Comparison of ENCODE assay signal across 9 cellular contexts in genomic region chr17:64133546-64134215, GRCh38. TPM values are rescaled to one million over a fixed set of nuclear protein-coding genes. Genes with fewer than 3 reads are reported as not detected.
DNase-seq lines count a peak whose midpoint lies in the region; ATAC-seq and TF ChIP-seq lines count a peak whose summit lies in the region.
"Had no signal": no experiment of that assay in that cellular context is flagged by ENCODE, and none has a peak within 500 bp of the region (broad histone marks: within the 10 kb centered on the region; RNA-seq: fewer than 3 reads in every experiment).

No MANE protein-coding gene starts in this region.

- H4K20me1 ChIP-seq in PC-9 (ENCODE audit: insufficient read depth): 0 out of 2 replicates have a peak, but pooled peaks cover 4% of the 10 kb centered on the region

- no peaks in the 10 kb centered on the region for H3K36me3 Mint-ChIP-seq in naive B cell

- POLR2A ChIA-PET in PC-9 (lab: Charles Lee; ENCODE audit: unreplicated experiment): interaction anchor here (0.6 kb wide), 1 partner anchor 99 kb away, joined by 3 read pairs; no protein-coding TSS in a partner anchor

- no peaks in the 10 kb centered on the region for H3K9me3 ChIP-seq in heart right ventricle
- H3K9me3 ChIP-seq in PC-9 (ENCODE audit: insufficient read depth, low read depth): no peaks in the 10 kb centered on the region

- H3K27ac ChIP-seq in heart right ventricle: no peak overlapping the region
- no peak overlapping the region for H3K27ac ChIP-seq in PC-9

- H3F3A ChIP-seq in PC-9 (ENCODE audit: insufficient read depth, low read depth): peaks cover 15% of the 10 kb centered on the region; the same call in 1 of the 2 replicates

- BruUV-seq in PC-9 (replicated peaks; lab: Mats Ljungman, UMichigan): no TSS peak

- no peak overlapping the region for H3K27ac Mint-ChIP-seq in naive B cell

- H3K27me3 Mint-ChIP-seq in naive B cell: peaks cover 0 to 8% (median 5%) of the 10 kb centered on the region in 3 donors
- H3K27me3 Mint-ChIP-seq: central memory CD8-positive, alpha-beta T cell had no signal

- H3K9me3 Mint-ChIP-seq in naive B cell: no peaks in the 10 kb centered on the region
- H3K9me3 Mint-ChIP-seq: central memory CD8-positive, alpha-beta T cell had no signal

- no peak overlapping the region for H3K4me2 ChIP-seq in PC-9

- intact Hi-C loops in heart right ventricle (cut with DNase I): loop anchor here (1.0 to 10.0 kb wide), 11 partner anchors 69 to 231 kb away; partner anchors contain the start of genes CSHL1 (in 5 of the 10) and GH1 (in 5 of the 10)
- intact Hi-C loops in left ventricle myocardium superior (cut with micrococcal nuclease): loop anchor here (5.0 kb wide), 1 partner anchor 106 kb away; no protein-coding TSS in a partner anchor
- intact Hi-C loops in PC-9 (cut with micrococcal nuclease; ENCODE audit: unreplicated experiment): loop anchor here (1.0 to 5.0 kb wide), 4 partner anchors 51 to 214 kb away; no protein-coding TSS in a partner anchor

- no peak overlapping the region for H3K4me3 ChIP-seq in heart right ventricle
- H3K4me3 ChIP-seq in PC-9: no peak overlapping the region

- peak overlapping the region in 1 of 8 donors; percentile 47 for H3K4me3 Mint-ChIP-seq in naive B cell
- H3K4me3 Mint-ChIP-seq: central memory CD8-positive, alpha-beta T cell had no signal

- ATAC-seq in heart right ventricle (no peak), left ventricle myocardium superior (no peak), naive B cell (ENCODE audit: low read depth in 2 of 2) (no peak), HG03039 (IDR thresholded peaks at IDR 0.05; ENCODE audit: unreplicated experiment) (no peak), HG02938 (IDR thresholded peaks at IDR 0.05; ENCODE audit: unreplicated experiment) (no peak)

- H2AFZ ChIP-seq in PC-9: no peak overlapping the region

- no peaks in the 10 kb centered on the region for H3K9me2 ChIP-seq in PC-9 (ENCODE audit: insufficient read depth)

- H3K4me1 Mint-ChIP-seq in naive B cell: peaks cover 12 to 16% (median 15%) of the 10 kb centered on the region in 3 donors

- peaks cover 0 to 22% (median 17%) of the 10 kb centered on the region in 9 donors for H3K4me1 ChIP-seq in heart right ventricle
- H3K4me1 ChIP-seq in PC-9 (replicated peaks; ENCODE audit: insufficient read depth): peaks cover 2% of the 10 kb centered on the region; the same call in 1 of the 2 replicates

- H3K36me3 ChIP-seq in heart right ventricle: no peaks in the 10 kb centered on the region
- no peaks in the 10 kb centered on the region for H3K36me3 ChIP-seq in PC-9 (ENCODE audit: low read depth)

- TF ChIP-seq CTCF in heart right ventricle (IDR thresholded peaks at IDR 0.05) (peak; percentile 39 to 82 (median 71)), PC-9 (conservative IDR thresholded peaks at IDR 0.05) (peak; percentile 83)

- H3K27me3 ChIP-seq in heart right ventricle (no peaks in the 10 kb centered on the region), PC-9 (ENCODE audit: insufficient read depth, low read depth) (no peaks in the 10 kb centered on the region)

- peaks cover 9% of the 10 kb centered on the region for H3K79me2 ChIP-seq in PC-9 (ENCODE audit: low read depth)

- DNase-seq in heart right ventricle (no peak), left ventricle myocardium superior (no peak), M059J (ENCODE audit: low read depth) (peak; percentile 72), PC-9 (no peak), dermis blood vessel endothelial cell (peak; percentile 86), naive B cell (peak; percentile 58)

- CTCF ChIA-PET in PC-9 (lab: Charles Lee): interaction anchor here (0.5 to 2.1 kb wide), 26 partner anchors 12 to 262 kb away, joined by 3 to 71 read pairs (median 4); partner anchors contain the start of genes CSHL1, GH1 and ICAM2

- WGBS in heart right ventricle, 2 donors: 44 to 46% methylated on average over 8 of the region's 8 CpGs

RNA-seq across cellular contexts. Expression of gene ERN1, which starts 3.7 kb away (rescaled TPM):
- total RNA-seq in heart right ventricle (10 to 100 TPM in 3 of 10 donors, 1 to 10 TPM in 7; 5.0 to 16.6 (median 7.6) TPM), left ventricle myocardium superior (9.0 TPM), PC-9 (2021) (9.2 and 11.7 TPM in 2 replicates), dermis blood vessel endothelial cell (17.5 and 20.4 TPM in 2 replicates)
- polyA plus RNA-seq in heart right ventricle (1 to 10 TPM; 2.2 to 2.9 TPM), naive B cell (ENCODE audit: low read depth in 6 of 6) (1 to 10 TPM; 2.2 to 5.1 (median 4.2) TPM)
- total RNA-seq in M059J (2014; rRNA removed; shearing (Covaris generic)): 0.98 and 1.5 TPM in 2 replicates

Comparison
In these comparisons a context has a peak if more than half of its experiments do, and no peak if none do; other contexts are left out.
1. DNase-seq: peak in M059J (single experiment), dermis blood vessel endothelial cell (single experiment) and naive B cell (single experiment); none in heart right ventricle (0 of 2), left ventricle myocardium superior (single experiment) and PC-9 (0 of 2).